ENCODE assay signal across 9 cellular contexts in the genomic region with DNA sequence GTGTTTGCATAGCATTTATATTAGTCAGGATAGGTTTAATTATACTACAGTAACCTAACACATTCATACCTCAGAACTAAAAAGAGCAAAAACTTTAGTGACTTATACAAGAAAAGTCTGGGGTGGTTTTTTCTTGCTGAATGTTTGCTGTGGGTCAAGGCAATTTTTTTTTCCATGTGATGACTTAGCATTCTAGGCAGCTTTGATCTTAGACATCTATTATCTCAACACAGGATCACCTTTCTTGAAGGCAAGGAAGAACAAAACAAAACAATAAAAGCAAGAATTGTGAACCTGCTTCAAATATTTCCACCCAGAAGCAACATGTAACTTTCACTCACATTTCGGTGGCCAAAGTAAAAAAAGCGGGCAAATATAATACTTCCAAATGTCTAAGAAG.
"Had no signal": no experiment of that assay in that cellular context is flagged by ENCODE, and none has a peak within 500 bp of the region (broad histone marks: within the 10 kb centered on the region; RNA-seq: fewer than 3 reads in every experiment).

No MANE protein-coding gene starts in this region.

- FAIRE-seq: H1, H54, HTR-8/SVneo had no signal

- H3K27ac Mint-ChIP-seq: GM23338, H9, IgD-negative memory B cell had no signal

- ATAC-seq: GM23338 had no signal

- H3K4me3 ChIP-seq: GM23338 had no signal

- DNase-seq: H9, HCEC 1CT, KG1 had no signal

- H3K9me3 Mint-ChIP-seq: GM23338, H9, IgD-negative memory B cell had no signal

- H3K27ac ChIP-seq: HL-60 had no signal

- H3K36me3 Mint-ChIP-seq: IgD-negative memory B cell had no signal

- H3K4me3 Mint-ChIP-seq: GM23338, H9, IgD-negative memory B cell had no signal

- H3K27me3 Mint-ChIP-seq: IgD-negative memory B cell had no signal

- H3K4me2 ChIP-seq: GM23338 had no signal

- H2AFZ ChIP-seq: GM23338 had no signal
